ENCODE assay signal across 1 cellular context in genomic region chr18:23176701-23177432, GRCh38.
TF ChIP-seq lines count a peak whose summit lies in the region.

No MANE protein-coding gene starts in this region.

TF ChIP-seq in K562, 482 proteins besides CTCF, POLR2A, EP300 and RAD21:
- TF ChIP-seq TBL1XR1 (IDR thresholded peaks at IDR 0.05; ENCODE audit: low read length in 2 of 2), result no peak
- no peak for TF ChIP-seq PKNOX1 (IDR thresholded peaks at IDR 0.05)
- TF ChIP-seq MYNN (IDR thresholded peaks at IDR 0.05), result no peak
- TF ChIP-seq MYNN (CRISPR knock-in tag; IDR thresholded peaks at IDR 0.05), result no peak
- no peak for TF ChIP-seq BDP1 (IDR thresholded peaks at IDR 0.05; ENCODE audit: insufficient read depth, insufficient read length)
- TF ChIP-seq NFATC3 (IDR thresholded peaks at IDR 0.05), result no peak
- TF ChIP-seq U2AF2 (optimal IDR thresholded peaks at IDR 0.05; ENCODE audit: low read depth, low read length), result no peak
- TF ChIP-seq HNRNPH1 (optimal IDR thresholded peaks at IDR 0.05; ENCODE audit: low read depth, low read length), result no peak
- no peak for TF ChIP-seq MAFK (IDR thresholded peaks at IDR 0.05; ENCODE audit: low read length)
- TF ChIP-seq TOE1 (IDR thresholded peaks at IDR 0.05; ENCODE audit: borderline replicate concordance), result no peak
- TF ChIP-seq TOE1 (CRISPR knock-in tag; IDR thresholded peaks at IDR 0.05; ENCODE audit: borderline replicate concordance, low read depth), result no peak
- no peak for TF ChIP-seq CAMTA2 (CRISPR knock-in tag; conservative IDR thresholded peaks at IDR 0.05)
- TF ChIP-seq YY1 (IDR thresholded peaks at IDR 0.05; ENCODE audit: borderline replicate concordance in 1 of 3, control insufficient read depth in 1 of 3, extremely low read depth in 1 of 3, insufficient read depth in 3 of 3, insufficient read length in 1 of 3, insufficient replicate concordance in 2 of 3, low read depth in 1 of 3, low read length in 2 of 3), result no peak
- TF ChIP-seq HOXB6 (CRISPR knock-in tag; IDR thresholded peaks at IDR 0.05; ENCODE audit: borderline replicate concordance), result no peak
- no peak for TF ChIP-seq HMG20A (CRISPR knock-in tag; conservative IDR thresholded peaks at IDR 0.05)
- no peak for TF ChIP-seq POLR3A (IDR thresholded peaks at IDR 0.05; ENCODE audit: borderline replicate concordance, extremely low read depth, insufficient read depth, insufficient read length)
- TF ChIP-seq AFF4 (CRISPR knock-in tag; IDR thresholded peaks at IDR 0.05), result no peak
- no peak for TF ChIP-seq MAFF (IDR thresholded peaks at IDR 0.05; ENCODE audit: low read length)
